Comparison of ENCODE assay signal across 16 cellular contexts in genomic region chr19:12672744-12673143, GRCh38. TPM values are rescaled to one million over a fixed set of nuclear protein-coding genes. Genes with fewer than 3 reads are reported as not detected.
"Had no signal": no experiment of that assay in that cellular context is flagged by ENCODE, and none has a peak within 500 bp of the region (broad histone marks: within the 10 kb centered on the region; RNA-seq: fewer than 3 reads in every experiment).

No MANE protein-coding gene starts in this region.

- DNase-seq: activated gamma-delta T cell had no signal

- H3K27ac Mint-ChIP-seq: neural progenitor cell had no signal

- H3K4me3 ChIP-seq: esophagus squamous epithelium, heart right ventricle, left lung, neural progenitor cell, prostate gland, right atrium auricular region, tibial nerve, uterus had no signal

- H3K36me3 ChIP-seq: neural progenitor cell, uterus had no signal

- H3K9me3 Mint-ChIP-seq: neural progenitor cell had no signal

- H3K27ac ChIP-seq: esophagus squamous epithelium, heart right ventricle, left lung, neural progenitor cell, prostate gland, right atrium auricular region, tibial nerve, uterus had no signal

- H3K4me1 ChIP-seq: neural progenitor cell had no signal

- H3K27me3 ChIP-seq: esophagus squamous epithelium, heart right ventricle, left lung, neural progenitor cell, right atrium auricular region, tibial nerve, uterus had no signal

- H3K9me3 ChIP-seq: esophagus squamous epithelium, heart right ventricle, left lung, prostate gland, right atrium auricular region, tibial nerve, uterus had no signal

- H3K9ac ChIP-seq: neural progenitor cell had no signal

- H3K27me3 Mint-ChIP-seq: activated naive CD8-positive, alpha-beta T cell; T-helper 17 cell had no signal

RNA-seq across cellular contexts. Expression of gene GNG14, which starts 15.1 kb away (rescaled TPM):
- total RNA-seq: cerebellum, esophagus squamous epithelium, heart right ventricle, kidney epithelial cell, left lung, myocyte, osteocyte, prostate gland, right atrium auricular region, skeletal muscle tissue, T-helper 17 cell, tibial nerve, uterus had no signal
- polyA plus RNA-seq: heart right ventricle had no signal
